ENCODE assay signal across 34 cellular contexts in genomic region chr6:56038764-56039163, GRCh38.
"Had no signal": no experiment of that assay in that cellular context is flagged by ENCODE, and none has a peak within 500 bp of the region (broad histone marks: within the 10 kb centered on the region; RNA-seq: fewer than 3 reads in every experiment).

No MANE protein-coding gene starts in this region.

- H3K36me3 ChIP-seq: MG63 had no signal

- H3K9ac ChIP-seq: KMS-11 had no signal

- H3K4me2 ChIP-seq: KMS-11 had no signal

- DNase-seq: Karpas-422, Kasumi-1, MG63, MM.1S, MV-4-11, NCI-H1048, NCI-H1092, NCI-H1092 treated with DMSO at 0.1 percent for 48 hours, NCI-H1105, NCI-H1105 treated with DMSO at 0.1 percent for 48 hours, NCI-H1417, NCI-H1417 treated with DMSO at 0.1 percent for 48 hours, NCI-H1436, NCI-H1436 treated with DMSO at 0.1 percent for 48 hours, NCI-H146, NCI-H1694, NCI-H1694 treated with DMSO at 0.1 percent for 48 hours, NCI-H187, NCI-H187 treated with DMSO at 0.1 percent for 48 hours, NCI-H1930, NCI-H2029, NCI-H2029 treated with DMSO at 0.1 percent for 48 hours, NCI-H2081, NCI-H2081 treated with DMSO at 0.1 percent for 48 hours, NCI-H2107, NCI-H2171, NCI-H2171 treated with DMSO at 0.1 percent for 48 hours, NCI-H2227 treated with DMSO at 0.1 percent for 48 hours, NCI-H226, NCI-H345, NCI-H446, NCI-H446 treated with DMSO at 0.1 percent for 48 hours, NCI-H510A had no signal

- H3K9me3 ChIP-seq: MG63 had no signal

- H3K27ac ChIP-seq: KMS-11 had no signal

- H3K4me3 ChIP-seq: MG63 had no signal

- H3K27me3 ChIP-seq: MG63 had no signal
